In the genomic region with DNA sequence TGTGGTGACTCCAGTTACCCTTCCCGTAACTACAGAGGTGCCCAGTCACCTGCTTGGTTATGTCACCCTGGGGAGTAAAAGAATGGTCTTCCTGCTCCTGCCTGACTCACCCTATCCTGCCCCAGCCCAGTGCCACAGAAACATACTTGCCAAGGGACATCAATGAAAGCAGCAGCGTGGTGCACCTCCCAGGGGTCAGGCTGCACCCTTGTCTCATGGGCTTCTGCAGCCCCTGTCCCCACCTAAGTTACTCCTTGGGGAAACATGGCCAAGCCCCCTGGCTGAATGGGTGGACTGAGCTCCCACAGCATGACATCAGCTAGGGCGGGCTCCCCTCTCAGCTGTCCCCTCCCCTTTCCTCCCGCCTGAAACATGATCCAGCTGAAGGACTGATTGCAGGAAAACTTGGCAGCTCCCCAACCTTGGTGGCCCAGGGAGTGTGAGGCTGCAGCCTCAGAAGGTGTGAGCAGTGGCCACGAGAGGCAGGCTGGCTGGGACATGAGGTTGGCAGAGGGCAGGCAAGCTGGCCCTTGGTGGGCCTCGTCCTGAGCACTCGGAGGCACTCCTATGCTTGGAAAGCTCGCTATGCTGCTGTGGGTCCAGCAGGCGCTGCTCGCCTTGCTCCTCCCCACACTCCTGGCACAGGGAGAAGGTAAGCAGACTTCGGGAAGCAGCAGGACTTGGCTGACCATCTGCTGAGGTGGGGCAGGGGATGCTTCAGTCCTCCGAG, we compare ENCODE assay signal across 9 cellular contexts. TPM values are rescaled to one million over a fixed set of nuclear protein-coding genes. Genes with fewer than 3 reads are reported as not detected.
DNase-seq lines count a peak whose midpoint lies in the region; ATAC-seq and TF ChIP-seq lines count a peak whose summit lies in the region.
"Had no signal": no experiment of that assay in that cellular context is flagged by ENCODE, and none has a peak within 500 bp of the region (broad histone marks: within the 10 kb centered on the region; RNA-seq: fewer than 3 reads in every experiment).

A gene (plus strand): TSS at position 368 of the 730 bp plus-strand sequence. CDS start 218 bp downstream, at position 586.

- ATAC-seq in activated B cell treated with CpG ODN at 0.5 μM for 24 hours (ENCODE audit: low read depth) (no peak), left lobe of liver (peak; percentile 50), HG02884 (IDR thresholded peaks at IDR 0.05; ENCODE audit: unreplicated experiment) (no peak), GM19351 (IDR thresholded peaks at IDR 0.05; ENCODE audit: unreplicated experiment) (no peak), HG03280 (IDR thresholded peaks at IDR 0.05; ENCODE audit: unreplicated experiment) (no peak)

- intact Hi-C loops in activated B cell treated with CpG ODN at 0.5 μM for 24 hours (cut with micrococcal nuclease) = loop anchor here (5.0 kb wide), 1 partner anchor 287 kb away; no protein-coding TSS in a partner anchor

- peaks cover 64% of the 10 kb centered on the region for H3K4me1 Mint-ChIP-seq in activated B cell treated with CpG ODN at 0.5 μM for 24 hours

- H3K27ac Mint-ChIP-seq in activated B cell treated with CpG ODN at 0.5 μM for 24 hours = peak within 1 kb of the TSS; percentile 50

- TF ChIP-seq CTCF in activated B cell treated with CpG ODN at 0.5 μM for 24 hours (IDR thresholded peaks at IDR 0.05) = no peak

- H3K9me3 Mint-ChIP-seq in activated B cell treated with CpG ODN at 0.5 μM for 24 hours = no peaks in the 10 kb centered on the region

- CTCF ChIA-PET in activated B cell treated with CpG ODN at 0.5 μM for 24 hours (lab: Charles Lee) = interaction anchor here (1.0 to 7.1 kb wide), 3 partner anchors 18 to 286 kb away, joined by 3 to 66 read pairs (median 56); no protein-coding TSS in a partner anchor

- no peaks in the 10 kb centered on the region for H3K36me3 Mint-ChIP-seq in activated B cell treated with CpG ODN at 0.5 μM for 24 hours (ENCODE audit: low read depth)

- peak within 1 kb of the TSS; percentile 42 for H3K4me3 Mint-ChIP-seq in activated B cell treated with CpG ODN at 0.5 μM for 24 hours

- DNase-seq in COR-L47 (lab: John Stamatoyannopoulos, UW) (peak; percentile 95), NCI-H146 (lab: John Stamatoyannopoulos, UW) (peak; percentile 57), activated B cell treated with CpG ODN at 0.5 μM for 24 hours (no peak), left lobe of liver (ENCODE audit: low spot score) (no peak)
- DNase-seq in activated naive CD4-positive, alpha-beta T cell treated with Interleukin-2 at 50 U/mL for 16 hours = no peak
- DNase-seq: activated CD8-positive, alpha-beta memory T cell treated with anti-CD3 and anti-CD28 coated beads for 24 hours had no signal

- POLR2A ChIA-PET in activated B cell treated with CpG ODN at 0.5 μM for 24 hours (lab: Charles Lee) = interaction anchor here (3.8 kb wide), 1 partner anchor 79 kb away, joined by 21 read pairs; no protein-coding TSS in a partner anchor

- no peaks in the 10 kb centered on the region for H3K27me3 Mint-ChIP-seq in activated B cell treated with CpG ODN at 0.5 μM for 24 hours

RNA-seq across cellular contexts. Expression of the gene that starts here (rescaled TPM):
- 15.3 and 15.6 TPM in 2 replicates for total RNA-seq in activated B cell treated with CpG ODN at 0.5 μM for 24 hours
- total RNA-seq in left lobe of liver = not detected

Comparison
In these comparisons a context has a peak if more than half of its experiments do, and no peak if none do; other contexts are left out.
1. RNA of the gene that starts here (total RNA-seq): 15.3 to 15.6 TPM in activated B cell treated with CpG ODN at 0.5 μM for 24 hours; not detected in left lobe of liver (single experiment); every median in the first group is over 10 times any median in the second.
2. Peak in ATAC-seq in left lobe of liver; RNA of the gene not detected or under 1 TPM.
3. DNase-seq: peak in COR-L47 (single experiment) and NCI-H146 (single experiment); none in activated B cell treated with CpG ODN at 0.5 μM for 24 hours (single experiment), left lobe of liver (single experiment) and activated naive CD4-positive, alpha-beta T cell treated with Interleukin-2 at 50 U/mL for 16 hours (single experiment).